In genomic region chr3:157149136-157149696, GRCh38 we compare ENCODE assay signal across 18 cellular contexts. TPM values are rescaled to one million over a fixed set of nuclear protein-coding genes. Genes with fewer than 3 reads are reported as not detected.
DNase-seq lines count a peak whose midpoint lies in the region; ATAC-seq, FAIRE-seq and TF ChIP-seq lines count a peak whose summit lies in the region.
"Had no signal": no experiment of that assay in that cellular context is flagged by ENCODE, and none has a peak within 500 bp of the region (broad histone marks: within the 10 kb centered on the region; RNA-seq: fewer than 3 reads in every experiment).

No MANE protein-coding gene starts in this region.

- no TSS peak for BruUV-seq in HepG2 (replicated peaks; lab: Mats Ljungman, UMichigan)

- TF ChIP-seq RAD21 in HepG2 (CRISPR knock-in tag; IDR thresholded peaks at IDR 0.05) = no peak

- H3K4me1 ChIP-seq in HepG2 (ENCODE audit: insufficient read depth, low read length) (peaks cover 19% of the 10 kb centered on the region), right lobe of liver (peaks cover 0 to 3% (median 1%) of the 10 kb centered on the region in 4 donors), OCI-LY3 (ENCODE audit: low read length) (peaks cover 44% of the 10 kb centered on the region), upper lobe of left lung (peaks cover 6 to 17% (median 12%) of the 10 kb centered on the region in 4 donors)
- H3K4me1 ChIP-seq: parathyroid adenoma had no signal

- FAIRE-seq in HepG2 (lab: Jason Lieb, UNC) = no peak
- FAIRE-seq: endothelial cell of umbilical vein had no signal

- H4K20me1 ChIP-seq in HepG2 (ENCODE audit: insufficient read depth, low read length) = peaks cover 26% of the 10 kb centered on the region
- H4K20me1 ChIP-seq in OCI-LY3 (ENCODE audit: insufficient read depth, low read length) = peaks cover 87% of the 10 kb centered on the region

- no peaks in the 10 kb centered on the region for H3K9me3 Mint-ChIP-seq in activated naive CD8-positive, alpha-beta T cell treated with anti-CD3 and anti-CD28 coated beads, Interleukin-2, amount 50 U/mL, for 24 hours
- no peaks in the 10 kb centered on the region for H3K9me3 Mint-ChIP-seq in stimulated activated effector memory CD8-positive, alpha-beta T cell treated with anti-CD3 and anti-CD28 coated beads, Interleukin-12 subunit alpha, Interleukin-12 subunit beta, amount 100 ng/mL, for 72 hours
- H3K9me3 Mint-ChIP-seq: nephron progenitor cell had no signal

- H3K9ac ChIP-seq in HepG2 (ENCODE audit: insufficient read depth, low read depth, low read length) (no peak overlapping the region), OCI-LY3 (ENCODE audit: low read length) (no peak overlapping the region)
- H3K9ac ChIP-seq: parathyroid adenoma had no signal

- H3K27ac ChIP-seq in HepG2 (ENCODE audit: extremely low read length, insufficient read depth, low read length) (no peak overlapping the region), right lobe of liver (no peak overlapping the region), OCI-LY3 (ENCODE audit: low read length) (peak overlapping the region; percentile 70), upper lobe of left lung (no peak overlapping the region)
- H3K27ac ChIP-seq: ascending aorta, parathyroid adenoma, transverse colon had no signal

- H3K79me2 ChIP-seq in HepG2 (ENCODE audit: insufficient read depth, low read length) (peaks cover 16% of the 10 kb centered on the region), OCI-LY3 (ENCODE audit: low read length) (peaks cover 52% of the 10 kb centered on the region)
- H3K79me2 ChIP-seq: parathyroid adenoma had no signal

- DNase-seq in HepG2 (ENCODE audit: low spot score) = no peak
- DNase-seq in right lobe of liver = no peak
- no peak for DNase-seq in activated naive CD8-positive, alpha-beta T cell treated with anti-CD3 and anti-CD28 coated beads, Interleukin-2, amount 50 U/mL, for 24 hours
- no peak for DNase-seq in stimulated activated effector memory CD8-positive, alpha-beta T cell treated with anti-CD3 and anti-CD28 coated beads, Interleukin-12 subunit alpha, Interleukin-12 subunit beta, amount 100 ng/mL, for 72 hours (ENCODE audit: low spot score in 2 of 2)
- no peak for DNase-seq in upper lobe of left lung
- DNase-seq in stimulated activated CD4-positive, alpha-beta T cell treated with anti-CD3 and anti-CD28 coated beads, Interleukin-2, amount 100 ng/mL, for 24 hours = no peak
- DNase-seq: activated CD8-positive, alpha-beta memory T cell treated with anti-CD3 and anti-CD28 coated beads, Interleukin-2, amount 50 U/mL, for 48 hours; C1 segment of cervical spinal cord; islet precursor cell; Kasumi-1; nephron progenitor cell; transverse colon had no signal

- in situ Hi-C loops in HepG2 (cut with HindIII; ENCODE audit: extremely low pct_ligation_motif_present, low pct_unique_long_range_greater_than_20kb) = no loop called here

- TF ChIP-seq EP300 in HepG2 (IDR thresholded peaks at IDR 0.05; ENCODE audit: low read depth in 2 of 2, low read length in 2 of 2) = no peak
- no peak for TF ChIP-seq EP300 in HepG2 (CRISPR knock-in tag; IDR thresholded peaks at IDR 0.05; ENCODE audit: borderline replicate concordance)
- no peak for TF ChIP-seq EP300 in upper lobe of left lung (IDR thresholded peaks at IDR 0.05)

- H3K4me3 ChIP-seq in HepG2 (replicated peaks in 1 of 3; ENCODE audit: insufficient read depth in 1 of 3, low read depth in 2 of 3, low read length in 3 of 3) (no peak overlapping the region), right lobe of liver (no peak overlapping the region), OCI-LY3 (ENCODE audit: low read length) (peak overlapping the region; percentile 22), upper lobe of left lung (no peak overlapping the region)
- H3K4me3 ChIP-seq: ascending aorta, transverse colon had no signal

- no peak overlapping the region for H3K4me2 ChIP-seq in HepG2 (ENCODE audit: low read depth, low read length)
- peak overlapping the region; percentile 54 for H3K4me2 ChIP-seq in OCI-LY3 (ENCODE audit: low read length)

- CTCF ChIA-PET in HepG2 (lab: Yijun Ruan, JAX; ENCODE audit: low intra/inter-chr PET ratio, low total read pairs) = no interaction called here

- peaks cover 19 to 75% of the 10 kb centered on the region in 2 experiments for H3K36me3 ChIP-seq in HepG2 (replicated peaks in 1 of 2; ENCODE audit: control insufficient read depth in 1 of 2, insufficient read depth in 2 of 2, low read length in 2 of 2)
- H3K36me3 ChIP-seq in right lobe of liver = peaks cover 24 to 98% (median 77%) of the 10 kb centered on the region in 4 donors
- peaks cover 93% of the 10 kb centered on the region for H3K36me3 ChIP-seq in OCI-LY3 (replicated peaks; ENCODE audit: low read depth, low read length)
- peaks cover 62 to 100% (median 85%) of the 10 kb centered on the region in 4 donors for H3K36me3 ChIP-seq in upper lobe of left lung

- TF ChIP-seq CTCF in HepG2 (CRISPR knock-in tag; IDR thresholded peaks at IDR 0.05) = no peak
- no peak for TF ChIP-seq CTCF in right lobe of liver (IDR thresholded peaks at IDR 0.05)
- TF ChIP-seq CTCF in OCI-LY3 (IDR thresholded peaks at IDR 0.05; ENCODE audit: low read depth, low read length) = no peak
- no peak for TF ChIP-seq CTCF in upper lobe of left lung (IDR thresholded peaks at IDR 0.05)

- H3K4me1 Mint-ChIP-seq in activated naive CD8-positive, alpha-beta T cell treated with anti-CD3 and anti-CD28 coated beads, Interleukin-2, amount 50 U/mL, for 24 hours = peaks cover 60% of the 10 kb centered on the region
- H3K4me1 Mint-ChIP-seq in stimulated activated effector memory CD8-positive, alpha-beta T cell treated with anti-CD3 and anti-CD28 coated beads, Interleukin-12 subunit alpha, Interleukin-12 subunit beta, amount 100 ng/mL, for 72 hours = peaks cover 30% of the 10 kb centered on the region

- H3K27me3 Mint-ChIP-seq in activated naive CD8-positive, alpha-beta T cell treated with anti-CD3 and anti-CD28 coated beads, Interleukin-2, amount 50 U/mL, for 24 hours = no peaks in the 10 kb centered on the region

- no peaks in the 10 kb centered on the region; a peak in 1 of 5 replicates for H3K27me3 ChIP-seq in HepG2 (ENCODE audit: control insufficient read depth in 1 of 2, insufficient read depth in 2 of 2, low read length in 2 of 2)
- H3K27me3 ChIP-seq in right lobe of liver = no peaks in the 10 kb centered on the region
- no peaks in the 10 kb centered on the region for H3K27me3 ChIP-seq in OCI-LY3 (ENCODE audit: low read depth, low read length)
- no peaks in the 10 kb centered on the region for H3K27me3 ChIP-seq in upper lobe of left lung
- H3K27me3 ChIP-seq: ascending aorta, transverse colon had no signal

- POLR2A ChIA-PET in HepG2 (lab: Yijun Ruan, JAX) = interaction anchor here (0.9 to 2.1 kb wide), 3 partner anchors 11 to 60 kb away, joined by 3 to 6 read pairs (median 3); partner anchors contain the start of gene CCNL1

- TF ChIP-seq POLR2A in HepG2 (IDR thresholded peaks at IDR 0.05; ENCODE audit: insufficient read depth in 1 of 2, low read depth in 2 of 2, low read length in 2 of 2) (no peak), right lobe of liver (IDR thresholded peaks at IDR 0.05) (no peak), upper lobe of left lung (IDR thresholded peaks at IDR 0.05) (no peak)

- H3K9me3 ChIP-seq in HepG2 (ENCODE audit: low read length) = no peaks in the 10 kb centered on the region
- H3K9me3 ChIP-seq in right lobe of liver = no peaks in the 10 kb centered on the region
- H3K9me3 ChIP-seq in OCI-LY3 (ENCODE audit: insufficient read depth, low read length) = no peaks in the 10 kb centered on the region
- H3K9me3 ChIP-seq in upper lobe of left lung = no peaks in the 10 kb centered on the region
- H3K9me3 ChIP-seq: ascending aorta, transverse colon had no signal

- H3K36me3 Mint-ChIP-seq in activated naive CD8-positive, alpha-beta T cell treated with anti-CD3 and anti-CD28 coated beads, Interleukin-2, amount 50 U/mL, for 24 hours (ENCODE audit: low read depth) = peaks cover 83% of the 10 kb centered on the region
- peaks cover 100% of the 10 kb centered on the region for H3K36me3 Mint-ChIP-seq in stimulated activated effector memory CD8-positive, alpha-beta T cell treated with anti-CD3 and anti-CD28 coated beads, Interleukin-12 subunit alpha, Interleukin-12 subunit beta, amount 100 ng/mL, for 72 hours

- intact Hi-C loops in HepG2 (cut with micrococcal nuclease; ENCODE audit: unreplicated experiment) (no loop called here), right lobe of liver (cut with DNase I) (loop anchor here in 1 of 2 donors (10.0 kb wide), 1 partner anchor 454 kb away; no protein-coding TSS in a partner anchor)

- ATAC-seq in HepG2 (no peak), right lobe of liver (no peak), upper lobe of left lung (ENCODE audit: low FRiP score in 2 of 2) (no peak), GM19328 (IDR thresholded peaks at IDR 0.05; ENCODE audit: unreplicated experiment) (no peak)
- ATAC-seq in activated naive CD8-positive, alpha-beta T cell treated with anti-CD3 and anti-CD28 coated beads, Interleukin-2, amount 50 U/mL, for 24 hours = no peak
- ATAC-seq in stimulated activated effector memory CD8-positive, alpha-beta T cell treated with anti-CD3 and anti-CD28 coated beads, Interleukin-12 subunit alpha, Interleukin-12 subunit beta, amount 100 ng/mL, for 72 hours = no peak
- ATAC-seq: sciatic nerve had no signal

- H2AFZ ChIP-seq in HepG2 (ENCODE audit: low read length) (no peak overlapping the region), OCI-LY3 (ENCODE audit: low read depth, low read length) (no peak overlapping the region)
- H2AFZ ChIP-seq: parathyroid adenoma had no signal

- no peak overlapping the region for H3K4me3 Mint-ChIP-seq in activated naive CD8-positive, alpha-beta T cell treated with anti-CD3 and anti-CD28 coated beads, Interleukin-2, amount 50 U/mL, for 24 hours
- H3K4me3 Mint-ChIP-seq in stimulated activated effector memory CD8-positive, alpha-beta T cell treated with anti-CD3 and anti-CD28 coated beads, Interleukin-12 subunit alpha, Interleukin-12 subunit beta, amount 100 ng/mL, for 72 hours = no peak overlapping the region
- H3K4me3 Mint-ChIP-seq: nephron progenitor cell had no signal

- peak overlapping the region; percentile 69 for H3K27ac Mint-ChIP-seq in activated naive CD8-positive, alpha-beta T cell treated with anti-CD3 and anti-CD28 coated beads, Interleukin-2, amount 50 U/mL, for 24 hours
- H3K27ac Mint-ChIP-seq in stimulated activated effector memory CD8-positive, alpha-beta T cell treated with anti-CD3 and anti-CD28 coated beads, Interleukin-12 subunit alpha, Interleukin-12 subunit beta, amount 100 ng/mL, for 72 hours = peak overlapping the region; percentile 81
- H3K27ac Mint-ChIP-seq: nephron progenitor cell had no signal

- WGBS in HepG2 (ENCODE audit: low lambda C conversion rate) = 98% methylated on average over 5 of the region's 5 CpGs
- WGBS in right lobe of liver (ENCODE audit: insufficient coverage, low coverage, low lambda C conversion rate, missing lambda C conversion rate) = 77% methylated on average over 5 of the region's 5 CpGs
- WGBS in upper lobe of left lung, 2 donors = 88 to 92% methylated on average over 5 of the region's 5 CpGs

RNA-seq across cellular contexts. Expression of gene CCNL1, which starts 10.7 kb away (rescaled TPM):
- total RNA-seq in HepG2 (2016; rRNA removed; fragmentation: Illumina TruSeq; extraction: Trizol) (23.5 and 151 TPM in 2 replicates), right lobe of liver (100 to 1,000 TPM in 2 of 6 experiments, 10 to 100 TPM in 4; 34.0 to 153 (median 78.5) TPM), upper lobe of left lung (100 to 1,000 TPM; 118 to 344 (median 246) TPM)
- total RNA-seq in HepG2 (2016; cell fraction: cytosol; rRNA removed; fragmentation: Illumina TruSeq; extraction: Trizol; ENCODE audit: low read depth) = 18.9 and 19.9 TPM in 2 replicates
- 22.0 and 151 TPM in 2 replicates for total RNA-seq in HepG2 (2016; cell fraction: insoluble cytoplasmic fraction; rRNA removed; fragmentation: Illumina TruSeq; extraction: Trizol)
- 19.5 and 22.9 TPM in 2 replicates for total RNA-seq in HepG2 (2016; cell fraction: membrane; rRNA removed; fragmentation: Illumina TruSeq; extraction: Trizol)
- total RNA-seq in HepG2 (2016; cell fraction: nucleus; rRNA removed; fragmentation: Illumina TruSeq; extraction: Trizol) = 552 TPM in 2 replicates
- polyA plus RNA-seq in HepG2 (2011; rRNA removed) = 303 and 309 TPM in 2 replicates
- polyA plus RNA-seq in HepG2 (2011; cell fraction: cytosol; rRNA removed) = 35.9 and 39.3 TPM in 2 replicates
- 1,033 and 1,155 TPM in 2 replicates for polyA plus RNA-seq in HepG2 (2011; cell fraction: nucleus; rRNA removed)
- 118 and 121 TPM in 2 replicates for polyA plus RNA-seq in HepG2 (2012)
- 4.9 and 6.1 TPM in 2 replicates for polyA plus RNA-seq in HepG2 (2016; cell fraction: cytosol; fragmentation: Illumina TruSeq; extraction: Trizol; ENCODE audit: low read depth)
- polyA plus RNA-seq in HepG2 (2016; cell fraction: insoluble cytoplasmic fraction; fragmentation: Illumina TruSeq; extraction: Trizol; ENCODE audit: low read depth) = 26.1 and 28.4 TPM in 2 replicates
- 6.6 and 9.0 TPM in 2 replicates for polyA plus RNA-seq in HepG2 (2016; cell fraction: membrane; fragmentation: Illumina TruSeq; extraction: Trizol; ENCODE audit: low read depth)
- polyA plus RNA-seq in HepG2 (2016; cell fraction: nucleus; fragmentation: Illumina TruSeq; extraction: Trizol; ENCODE audit: insufficient read depth, low read depth) = 607 and 612 TPM in 2 replicates
- polyA minus RNA-seq in HepG2 (2011; rRNA and poly(A)+ RNA removed; ENCODE audit: low replicate concordance) = 138 and 193 TPM in 2 replicates
- 30.6 and 49.5 TPM in 2 replicates for polyA minus RNA-seq in HepG2 (2011; cell fraction: cytosol; rRNA and poly(A)+ RNA removed)
- polyA minus RNA-seq in HepG2 (2011; cell fraction: nucleus; rRNA and poly(A)+ RNA removed) = 1,410 and 1,557 TPM in 2 replicates
